In the genomic region with DNA sequence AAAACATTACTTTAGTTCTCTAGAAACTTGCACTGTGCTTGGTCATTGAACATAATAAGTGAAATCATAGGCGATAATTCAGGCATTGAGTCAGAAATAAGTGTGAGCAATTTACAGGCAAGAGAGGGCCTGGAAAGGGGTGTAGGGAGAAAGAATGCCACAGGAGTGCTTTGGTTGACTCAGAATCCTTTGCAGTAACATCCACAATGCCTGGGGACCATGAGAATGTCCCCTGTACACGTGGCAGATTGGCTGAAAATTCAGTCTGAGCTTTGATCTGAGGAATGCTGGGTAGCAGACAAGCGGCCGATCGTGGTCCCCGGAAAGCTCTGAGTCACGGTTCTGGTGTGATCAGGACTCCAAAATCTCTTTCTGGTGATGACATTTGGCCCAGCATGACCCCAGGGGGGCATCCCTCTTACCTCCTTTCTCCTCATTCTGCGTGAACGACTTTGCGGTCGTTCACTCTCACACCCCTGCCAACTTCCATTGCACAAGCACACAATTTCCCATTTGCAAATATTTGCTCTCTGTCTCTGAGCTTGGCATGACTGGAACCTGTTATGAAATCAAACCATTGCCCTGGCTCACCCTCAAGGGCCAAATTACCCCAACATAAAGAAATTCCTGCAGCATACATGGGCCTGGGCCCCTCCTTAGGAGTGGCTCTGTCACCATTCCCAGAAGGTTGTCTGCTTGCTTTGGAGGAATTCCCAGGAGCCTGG, we compare ENCODE assay signal across 9 cellular contexts.
DNase-seq lines count a peak whose midpoint lies in the region; ATAC-seq and TF ChIP-seq lines count a peak whose summit lies in the region.
"Had no signal": no experiment of that assay in that cellular context is flagged by ENCODE, and none has a peak within 500 bp of the region (broad histone marks: within the 10 kb centered on the region; RNA-seq: fewer than 3 reads in every experiment).

No MANE protein-coding gene starts in this region.

- H3K9me3 ChIP-seq in heart right ventricle (peaks cover 0 to 10% (median 0%) of the 10 kb centered on the region in 11 donors), smooth muscle cell (replicated peaks; ENCODE audit: low read depth) (no peaks in the 10 kb centered on the region)

- H3K4me1 ChIP-seq in heart right ventricle (peaks cover 2 to 29% (median 20%) of the 10 kb centered on the region in 9 donors), smooth muscle cell (ENCODE audit: low read depth) (no peaks in the 10 kb centered on the region)

- 69 to 84% methylated on average over 11 of the region's 11 CpGs for WGBS in heart right ventricle, 2 donors
- 64% methylated on average over 11 of the region's 11 CpGs for WGBS in smooth muscle cell (ENCODE audit: low lambda C conversion rate)

- peaks cover 0 to 26% (median 7%) of the 10 kb centered on the region in 9 donors for H3K36me3 ChIP-seq in heart right ventricle
- H3K36me3 ChIP-seq in smooth muscle cell (ENCODE audit: low read depth): no peaks in the 10 kb centered on the region

- CTCF ChIA-PET in RWPE1 (lab: Yijun Ruan, JAX): interaction anchor here (0.6 to 1.4 kb wide), 4 partner anchors 19 to 557 kb away, joined by 3 to 5 read pairs (median 3); no protein-coding TSS in a partner anchor

- ATAC-seq in heart right ventricle (peak in 5 of 8 donors; percentile 7 to 70 (median 35)), GM19395 (IDR thresholded peaks at IDR 0.05; ENCODE audit: unreplicated experiment) (no peak), GM18520 (IDR thresholded peaks at IDR 0.05; ENCODE audit: unreplicated experiment) (no peak)
- ATAC-seq: activated CD4-positive, CD25-positive, alpha-beta regulatory T cell treated with anti-CD3 and anti-CD28 coated beads, Interleukin-2, amount 50 U/mL, for 24 hours had no signal

- H3K79me2 ChIP-seq in smooth muscle cell (ENCODE audit: low read depth): peaks cover 3% of the 10 kb centered on the region

- POLR2A ChIA-PET in RWPE1 (lab: Yijun Ruan, JAX; ENCODE audit: low non-redundant PET): no interaction called here

- H2AFZ ChIP-seq in smooth muscle cell (ENCODE audit: low read depth): no peak overlapping the region

- intact Hi-C loops in heart right ventricle (cut with DNase I): loop anchor here in 6 of 10 donors (2.0 to 10.0 kb wide), 3 partner anchors 469 to 663 kb away; no protein-coding TSS in a partner anchor

- H3K27ac ChIP-seq in RWPE1: peak overlapping the region; percentile 91
- H3K27ac ChIP-seq in heart right ventricle: peak overlapping the region in 4 of 10 donors; percentile 20 to 49 (median 44)
- H3K27ac ChIP-seq in smooth muscle cell (ENCODE audit: low read depth): peak overlapping the region; percentile 17

- H3K9ac ChIP-seq in smooth muscle cell (ENCODE audit: low read depth): no peak overlapping the region

- peak; percentile 47 for DNase-seq in HCEC 1CT
- peak; percentile 85 for DNase-seq in RWPE1 (ENCODE audit: low spot score)
- DNase-seq in heart right ventricle: peak in 1 of 2 donors; percentile 21
- no peak for DNase-seq in smooth muscle cell (lab: John Stamatoyannopoulos, UW; ENCODE audit: unreplicated experiment)
- DNase-seq in cortex of kidney (lab: John Stamatoyannopoulos, UW): no peak
- DNase-seq in 8988T: no peak

- H3K4me3 ChIP-seq in heart right ventricle: no peak overlapping the region
- no peak overlapping the region for H3K4me3 ChIP-seq in smooth muscle cell

- no peaks in the 10 kb centered on the region for H3K27me3 ChIP-seq in heart right ventricle
- no peaks in the 10 kb centered on the region for H3K27me3 ChIP-seq in smooth muscle cell (ENCODE audit: low read depth)

- no peaks in the 10 kb centered on the region for H3F3A ChIP-seq in smooth muscle cell (ENCODE audit: low read depth)

- peaks cover 9% of the 10 kb centered on the region for H4K20me1 ChIP-seq in smooth muscle cell (ENCODE audit: low read depth)

- TF ChIP-seq CTCF in RWPE1 (conservative IDR thresholded peaks at IDR 0.05; ENCODE audit: low read depth) (no peak), heart right ventricle (IDR thresholded peaks at IDR 0.05) (no peak), smooth muscle cell (IDR thresholded peaks at IDR 0.05; ENCODE audit: borderline replicate concordance, insufficient read depth, poor library complexity, severe bottlenecking) (no peak)

- no peak overlapping the region for H3K4me2 ChIP-seq in smooth muscle cell

Comparison
In these comparisons a context has a peak if more than half of its experiments do, and no peak if none do; other contexts are left out.
1. DNase-seq: peak in HCEC 1CT (single experiment) and RWPE1 (single experiment); none in smooth muscle cell (single experiment), cortex of kidney (single experiment) and 8988T (single experiment).
2. ATAC-seq: peak in heart right ventricle (5 of 8); none in GM19395 (single experiment) and GM18520 (single experiment).